Comparison of ENCODE assay signal across 9 cellular contexts in genomic region chr17:81927145-81927652, GRCh38. TPM values are rescaled to one million over a fixed set of nuclear protein-coding genes. Genes with fewer than 3 reads are reported as not detected.
DNase-seq lines count a peak whose midpoint lies in the region; ATAC-seq, FAIRE-seq and TF ChIP-seq lines count a peak whose summit lies in the region.
"Had no signal": no experiment of that assay in that cellular context is flagged by ENCODE, and none has a peak within 500 bp of the region (broad histone marks: within the 10 kb centered on the region; RNA-seq: fewer than 3 reads in every experiment).

No MANE protein-coding gene starts in this region.

- H3K4me1 Mint-ChIP-seq in activated CD4-positive, alpha-beta T cell treated with anti-CD3 and anti-CD28 coated beads for 36 hours, result peaks cover 32% of the 10 kb centered on the region
- peaks cover 21% of the 10 kb centered on the region for H3K4me1 Mint-ChIP-seq in activated naive CD8-positive, alpha-beta T cell treated with anti-CD3 and anti-CD28 coated beads for 36 hours

- peaks cover 5% of the 10 kb centered on the region for H4K20me1 ChIP-seq in keratinocyte (ENCODE audit: control insufficient read depth, extremely low read depth, insufficient read depth, low read length)

- peaks cover 7% of the 10 kb centered on the region for H3K36me3 Mint-ChIP-seq in activated CD4-positive, alpha-beta T cell treated with anti-CD3 and anti-CD28 coated beads for 36 hours (ENCODE audit: low read depth)
- peaks cover 1% of the 10 kb centered on the region for H3K36me3 Mint-ChIP-seq in activated naive CD8-positive, alpha-beta T cell treated with anti-CD3 and anti-CD28 coated beads for 36 hours

- no peak for FAIRE-seq in keratinocyte (lab: Jason Lieb, UNC)
- FAIRE-seq: endometrium had no signal

- H3K27me3 ChIP-seq in keratinocyte (ENCODE audit: control insufficient read depth, extremely low read depth, insufficient read depth, low read length) (no peaks in the 10 kb centered on the region), tibial nerve (peaks cover 0 to 3% of the 10 kb centered on the region in 2 donors)

- ATAC-seq in activated CD4-positive, alpha-beta T cell treated with anti-CD3 and anti-CD28 coated beads for 36 hours, result peak; percentile 4
- ATAC-seq in HG03095 (IDR thresholded peaks at IDR 0.05; ENCODE audit: unreplicated experiment), result peak; percentile 6

- dilution Hi-C loops in keratinocyte (cut with MboI; ENCODE audit: extremely low pct_ligation_motif_present, low sequenced_read_pairs), result no loop called here

- DNase-seq in activated CD4-positive, alpha-beta T cell treated with anti-CD3 and anti-CD28 coated beads for 36 hours, result no peak
- no peak for DNase-seq in activated CD4-positive, alpha-beta T cell treated with anti-CD3 and anti-CD28 coated beads, Interleukin-2, amount 50 U/mL, for 1 hour
- peak; percentile 28 for DNase-seq in activated naive CD8-positive, alpha-beta T cell treated with anti-CD3 and anti-CD28 coated beads for 36 hours
- DNase-seq in keratinocyte (ENCODE audit: low read depth, low spot score) (no peak), tibial nerve (ENCODE audit: low spot score in 2 of 2) (no peak), NCI-H1930 (lab: John Stamatoyannopoulos, UW) (no peak), NCI-H2029 (lab: John Stamatoyannopoulos, UW) (no peak)

- peaks cover 2% of the 10 kb centered on the region for H3K27me3 Mint-ChIP-seq in activated CD4-positive, alpha-beta T cell treated with anti-CD3 and anti-CD28 coated beads for 36 hours
- peaks cover 10% of the 10 kb centered on the region for H3K27me3 Mint-ChIP-seq in activated naive CD8-positive, alpha-beta T cell treated with anti-CD3 and anti-CD28 coated beads for 36 hours

- peaks cover 47% of the 10 kb centered on the region for H3K79me2 ChIP-seq in keratinocyte (ENCODE audit: control insufficient read depth, insufficient read depth, low read length)

- H3K9me3 Mint-ChIP-seq in activated CD4-positive, alpha-beta T cell treated with anti-CD3 and anti-CD28 coated beads for 36 hours (ENCODE audit: low read depth), result no peaks in the 10 kb centered on the region
- no peaks in the 10 kb centered on the region for H3K9me3 Mint-ChIP-seq in activated naive CD8-positive, alpha-beta T cell treated with anti-CD3 and anti-CD28 coated beads for 36 hours

- H3K4me2 ChIP-seq in keratinocyte (ENCODE audit: control insufficient read depth, extremely low read depth, insufficient read depth, low read depth, low read length), result peak overlapping the region; percentile 84

- peaks cover 35% of the 10 kb centered on the region for H3K4me1 ChIP-seq in keratinocyte (ENCODE audit: control insufficient read depth, extremely low read depth, insufficient read depth, low read length)
- H3K4me1 ChIP-seq in tibial nerve, result peaks cover 0 to 61% (median 44%) of the 10 kb centered on the region in 4 donors

- no peak overlapping the region for H3K27ac Mint-ChIP-seq in activated CD4-positive, alpha-beta T cell treated with anti-CD3 and anti-CD28 coated beads for 36 hours
- H3K27ac Mint-ChIP-seq in activated naive CD8-positive, alpha-beta T cell treated with anti-CD3 and anti-CD28 coated beads for 36 hours, result no peak overlapping the region

- H2AFZ ChIP-seq in keratinocyte (ENCODE audit: control insufficient read depth, low read length), result no peak overlapping the region

- H3K9ac ChIP-seq in keratinocyte (ENCODE audit: control insufficient read depth, extremely low read depth, insufficient read depth, low read length), result peak overlapping the region; percentile 88

- WGBS in tibial nerve, 2 donors, result 0% methylated on average over 26 of the region's 80 CpGs; no CpG with 5 or more reads in 1 of the 2 donors

- intact Hi-C loops in activated CD4-positive, alpha-beta T cell treated with anti-CD3 and anti-CD28 coated beads for 36 hours (cut with DNase I, micrococcal nuclease), result loop anchor here (1.0 to 10.0 kb wide), 11 partner anchors 9 to 368 kb away; partner anchors contain the start of genes PCYT2 (in 2 of the 2), ALYREF (in 1 of the 2), ANAPC11 (in 1 of the 2) and ASPSCR1 (in 1 of the 2)

- TF ChIP-seq CTCF in keratinocyte (optimal IDR thresholded peaks at IDR 0.05 in 1 of 3, IDR thresholded peaks at IDR 0.05 in 1 of 3, conservative IDR thresholded peaks at IDR 0.05 in 1 of 3; ENCODE audit: extremely low read depth in 1 of 3, insufficient read depth in 2 of 3, low read length in 3 of 3), result no peak
- TF ChIP-seq CTCF in tibial nerve (IDR thresholded peaks at IDR 0.05), result no peak

- H3K36me3 ChIP-seq in keratinocyte (ENCODE audit: control insufficient read depth in 2 of 2, extremely low read depth in 1 of 2, insufficient read depth in 2 of 2, low read length in 2 of 2) (peaks cover 2 to 4% of the 10 kb centered on the region in 2 experiments), tibial nerve (peaks cover 0 to 8% (median 3%) of the 10 kb centered on the region in 3 donors)

- POLR2A ChIA-PET in activated CD4-positive, alpha-beta T cell treated with anti-CD3 and anti-CD28 coated beads for 36 hours (lab: Charles Lee), result interaction anchor here (0.5 to 1.6 kb wide), 3 partner anchors 9 to 54 kb away, joined by 3 to 4 read pairs (median 3); no protein-coding TSS in a partner anchor

- H3K9me3 ChIP-seq in keratinocyte (ENCODE audit: control insufficient read depth, low read depth, low read length), result no peaks in the 10 kb centered on the region
- H3K9me3 ChIP-seq in tibial nerve, result no peaks in the 10 kb centered on the region

- CTCF ChIA-PET in activated CD4-positive, alpha-beta T cell treated with anti-CD3 and anti-CD28 coated beads for 36 hours (lab: Charles Lee), result interaction anchor here (1.0 to 1.4 kb wide), 3 partner anchors 28 to 103 kb away, joined by 3 read pairs; no protein-coding TSS in a partner anchor

- no peak for TF ChIP-seq POLR2A in tibial nerve (IDR thresholded peaks at IDR 0.05)

- H3K4me3 ChIP-seq in keratinocyte (ENCODE audit: control insufficient read depth in 2 of 3, extremely low read depth in 1 of 3, insufficient read depth in 2 of 3, low read depth in 1 of 3, low read length in 3 of 3), result peak overlapping the region; percentile 78 to 84 (median 79)
- peak overlapping the region; percentile 67 to 100 (median 92) for H3K4me3 ChIP-seq in tibial nerve

- TF ChIP-seq EP300 in tibial nerve (IDR thresholded peaks at IDR 0.05), result no peak

- H3K27ac ChIP-seq in keratinocyte (ENCODE audit: control insufficient read depth, insufficient read depth, low read length) (peak overlapping the region; percentile 85), tibial nerve (peak overlapping the region; percentile 87 to 95 (median 94))

- H3K4me3 Mint-ChIP-seq in activated CD4-positive, alpha-beta T cell treated with anti-CD3 and anti-CD28 coated beads for 36 hours, result peak overlapping the region; percentile 85
- peak overlapping the region; percentile 29 for H3K4me3 Mint-ChIP-seq in activated naive CD8-positive, alpha-beta T cell treated with anti-CD3 and anti-CD28 coated beads for 36 hours

- no peaks in the 10 kb centered on the region for H3K9me1 ChIP-seq in keratinocyte (ENCODE audit: control insufficient read depth, extremely low read depth, insufficient read depth, low read length)

RNA-seq across cellular contexts. Expression of gene MAFG, which starts 0.3 kb away (rescaled TPM):
- 10 to 100 TPM; 15.3 to 18.3 TPM for total RNA-seq in activated CD4-positive, alpha-beta T cell treated with anti-CD3 and anti-CD28 coated beads for 36 hours
- total RNA-seq in activated naive CD8-positive, alpha-beta T cell treated with anti-CD3 and anti-CD28 coated beads for 36 hours, result 10 to 100 TPM; 18.4 to 19.2 TPM
- polyA plus RNA-seq in keratinocyte, result 8.3 to 12.1 TPM (median 9.4 TPM) in 3 replicates
- 13.3 TPM for polyA plus RNA-seq in keratinocyte (2011; ENCODE audit: low read depth)
- polyA plus RNA-seq in keratinocyte (2011; cell fraction: cytosol; rRNA removed), result 8.2 and 9.7 TPM in 2 replicates
- 43.0 and 46.6 TPM in 2 replicates for polyA plus RNA-seq in keratinocyte (2011; cell fraction: nucleus; rRNA removed)
- polyA plus RNA-seq in keratinocyte (2012; ENCODE audit: low replicate concordance), result 10.2 and 21.0 TPM in 2 replicates
- 6.7 to 18.1 TPM (median 6.7 TPM) in 3 replicates for polyA minus RNA-seq in keratinocyte
- polyA minus RNA-seq in keratinocyte (2011; cell fraction: cytosol; rRNA and poly(A)+ RNA removed), result 6.5 TPM
- 8.4 and 9.5 TPM in 2 replicates for polyA minus RNA-seq in keratinocyte (2011; cell fraction: nucleus; rRNA and poly(A)+ RNA removed)
- total RNA-seq in tibial nerve, result 10 to 100 TPM; 17.9 to 25.5 (median 22.5) TPM

RNA-seq across cellular contexts. Expression of gene SIRT7, which starts 9.2 kb away (rescaled TPM):
- 10 to 100 TPM; 29.3 to 31.8 TPM for total RNA-seq in activated CD4-positive, alpha-beta T cell treated with anti-CD3 and anti-CD28 coated beads for 36 hours
- 10 to 100 TPM; 27.3 to 30.1 TPM for total RNA-seq in activated naive CD8-positive, alpha-beta T cell treated with anti-CD3 and anti-CD28 coated beads for 36 hours
- polyA plus RNA-seq in keratinocyte, result 6.9 to 11.9 TPM (median 7.4 TPM) in 3 replicates
- 18.2 TPM for polyA plus RNA-seq in keratinocyte (2011; ENCODE audit: low read depth)
- polyA plus RNA-seq in keratinocyte (2011; cell fraction: cytosol; rRNA removed), result 4.3 and 10.1 TPM in 2 replicates
- polyA plus RNA-seq in keratinocyte (2011; cell fraction: nucleus; rRNA removed), result 31.5 and 36.6 TPM in 2 replicates
- polyA plus RNA-seq in keratinocyte (2012; ENCODE audit: low replicate concordance), result 16.7 and 29.6 TPM in 2 replicates
- polyA minus RNA-seq in keratinocyte, result 22.1 to 28.0 TPM (median 25.2 TPM) in 3 replicates
- 9.4 TPM for polyA minus RNA-seq in keratinocyte (2011; cell fraction: cytosol; rRNA and poly(A)+ RNA removed)
- polyA minus RNA-seq in keratinocyte (2011; cell fraction: nucleus; rRNA and poly(A)+ RNA removed), result 20.8 and 28.7 TPM in 2 replicates
- total RNA-seq in tibial nerve, result 10 to 100 TPM; 22.3 to 42.2 (median 30.7) TPM

RNA-seq across cellular contexts. Expression of gene PYCR1, which starts 9.9 kb away (rescaled TPM):
- total RNA-seq in activated CD4-positive, alpha-beta T cell treated with anti-CD3 and anti-CD28 coated beads for 36 hours, result 100 to 1,000 TPM; 110 to 134 TPM
- 100 to 1,000 TPM; 158 to 169 TPM for total RNA-seq in activated naive CD8-positive, alpha-beta T cell treated with anti-CD3 and anti-CD28 coated beads for 36 hours
- 22.2 to 27.9 TPM (median 27.9 TPM) in 3 replicates for polyA plus RNA-seq in keratinocyte
- 2.4 TPM for polyA plus RNA-seq in keratinocyte (2011; ENCODE audit: low read depth)
- polyA plus RNA-seq in keratinocyte (2011; cell fraction: cytosol; rRNA removed), result 20.0 and 36.4 TPM in 2 replicates
- 13.3 and 17.7 TPM in 2 replicates for polyA plus RNA-seq in keratinocyte (2011; cell fraction: nucleus; rRNA removed)
- polyA plus RNA-seq in keratinocyte (2012; ENCODE audit: low replicate concordance), result 38.8 and 40.1 TPM in 2 replicates
- 18.5 to 56.9 TPM (median 24.4 TPM) in 3 replicates for polyA minus RNA-seq in keratinocyte
- 44.1 TPM for polyA minus RNA-seq in keratinocyte (2011; cell fraction: cytosol; rRNA and poly(A)+ RNA removed)
- polyA minus RNA-seq in keratinocyte (2011; cell fraction: nucleus; rRNA and poly(A)+ RNA removed), result 9.2 and 11.3 TPM in 2 replicates
- total RNA-seq in tibial nerve, result 1 to 10 TPM; 6.3 to 9.9 (median 6.9) TPM

RNA-seq across cellular contexts. Expression of gene PCYT2, which starts 16.0 kb away (rescaled TPM):
- total RNA-seq in activated CD4-positive, alpha-beta T cell treated with anti-CD3 and anti-CD28 coated beads for 36 hours, result 10 to 100 TPM; 19.7 to 24.0 TPM
- 10 to 100 TPM; 20.8 to 21.4 TPM for total RNA-seq in activated naive CD8-positive, alpha-beta T cell treated with anti-CD3 and anti-CD28 coated beads for 36 hours
- polyA plus RNA-seq in keratinocyte, result 38.1 to 47.6 TPM (median 45.8 TPM) in 3 replicates
- 20.0 TPM for polyA plus RNA-seq in keratinocyte (2011; ENCODE audit: low read depth)
- 27.1 and 44.7 TPM in 2 replicates for polyA plus RNA-seq in keratinocyte (2011; cell fraction: cytosol; rRNA removed)
- 47.6 and 52.5 TPM in 2 replicates for polyA plus RNA-seq in keratinocyte (2011; cell fraction: nucleus; rRNA removed)
- polyA plus RNA-seq in keratinocyte (2012; ENCODE audit: low replicate concordance), result 19.5 and 47.4 TPM in 2 replicates
- polyA minus RNA-seq in keratinocyte, result 42.2 to 60.4 TPM (median 44.2 TPM) in 3 replicates
- 34.7 TPM for polyA minus RNA-seq in keratinocyte (2011; cell fraction: cytosol; rRNA and poly(A)+ RNA removed)
- polyA minus RNA-seq in keratinocyte (2011; cell fraction: nucleus; rRNA and poly(A)+ RNA removed), result 29.9 and 33.6 TPM in 2 replicates
- total RNA-seq in tibial nerve, result 10 to 100 TPM; 36.0 to 64.9 (median 46.6) TPM

RNA-seq across cellular contexts. Expression of gene MYADML2, which starts 19.8 kb away (rescaled TPM):
- not detected for total RNA-seq in activated CD4-positive, alpha-beta T cell treated with anti-CD3 and anti-CD28 coated beads for 36 hours
- total RNA-seq in activated naive CD8-positive, alpha-beta T cell treated with anti-CD3 and anti-CD28 coated beads for 36 hours, result not detected
- polyA plus RNA-seq in keratinocyte, result not detected in 3 replicates
- polyA plus RNA-seq in keratinocyte (2011; ENCODE audit: low read depth), result not detected
- polyA plus RNA-seq in keratinocyte (2011; cell fraction: cytosol; rRNA removed), result not detected in 2 replicates
- polyA plus RNA-seq in keratinocyte (2011; cell fraction: nucleus; rRNA removed), result not detected in 2 replicates
- not detected in 2 replicates for polyA plus RNA-seq in keratinocyte (2012; ENCODE audit: low replicate concordance)
- polyA minus RNA-seq in keratinocyte, result not detected in 3 replicates
- not detected for polyA minus RNA-seq in keratinocyte (2011; cell fraction: cytosol; rRNA and poly(A)+ RNA removed)
- polyA minus RNA-seq in keratinocyte (2011; cell fraction: nucleus; rRNA and poly(A)+ RNA removed), result not detected in 2 replicates
- not detected for total RNA-seq in tibial nerve

Comparison
In these comparisons a context has a peak if more than half of its experiments do, and no peak if none do; other contexts are left out.
1. RNA of gene PYCR1, which starts 9.9 kb away (total RNA-seq): 158 to 169 TPM in activated naive CD8-positive, alpha-beta T cell treated with anti-CD3 and anti-CD28 coated beads for 36 hours and 110 to 134 TPM in activated CD4-positive, alpha-beta T cell treated with anti-CD3 and anti-CD28 coated beads for 36 hours; 6.3 to 9.9 TPM in tibial nerve; every median in the first group is over 10 times any median in the second.